ENCODE assay signal across 15 cellular contexts in genomic region chr5:149254506-149254905, GRCh38. TPM values are rescaled to one million over a fixed set of nuclear protein-coding genes. Genes with fewer than 3 reads are reported as not detected.
A peak's percentile ranks its signal among the peaks of the same experiment; 100 is the strongest.
DNase-seq lines count a peak whose midpoint lies in the region; ATAC-seq and TF ChIP-seq lines count a peak whose summit lies in the region.
"Had no signal": no experiment of that assay in that cellular context is flagged by ENCODE, and none has a peak within 500 bp of the region (broad histone marks: within the 10 kb centered on the region; RNA-seq: fewer than 3 reads in every experiment).

No MANE protein-coding gene starts in this region.

- H3K36me3 ChIP-seq in GM23248 (ENCODE audit: low read depth) (no peaks in the 10 kb centered on the region), fibroblast of lung (ENCODE audit: control insufficient read depth, insufficient read depth, low read length) (peaks cover 17% of the 10 kb centered on the region)
- H3K36me3 ChIP-seq: pancreas had no signal

- H3K4me2 ChIP-seq in GM23248 (ENCODE audit: unreplicated experiment) (no peak overlapping the region), fibroblast of lung (ENCODE audit: extremely low read depth, insufficient read depth, low read length) (no peak overlapping the region)

- peaks cover 16% of the 10 kb centered on the region for H3F3A ChIP-seq in GM23248 (ENCODE audit: insufficient read depth)

- H3K27me3 ChIP-seq in GM23248 (replicated peaks; ENCODE audit: insufficient read depth) (no peaks in the 10 kb centered on the region), fibroblast of lung (ENCODE audit: control insufficient read depth, insufficient read depth, low read length) (no peaks in the 10 kb centered on the region)
- H3K27me3 ChIP-seq: pancreas had no signal

- H3K4me1 ChIP-seq in GM23248 (ENCODE audit: insufficient read depth) = peaks cover 28% of the 10 kb centered on the region
- H3K4me1 ChIP-seq in fibroblast of lung (ENCODE audit: control insufficient read depth, extremely low read depth, insufficient read depth, low read length) = peaks cover 9% of the 10 kb centered on the region
- H3K4me1 ChIP-seq: pancreas had no signal

- H3K9me3 ChIP-seq in GM23248 (ENCODE audit: low read depth) (no peaks in the 10 kb centered on the region), fibroblast of lung (ENCODE audit: control insufficient read depth, insufficient read depth, low read depth, low read length) (no peaks in the 10 kb centered on the region)
- H3K9me3 ChIP-seq: pancreas, thoracic aorta had no signal

- no peak for TF ChIP-seq CTCF in RWPE1 (conservative IDR thresholded peaks at IDR 0.05; ENCODE audit: low read depth)
- no peak for TF ChIP-seq CTCF in fibroblast of lung (conservative IDR thresholded peaks at IDR 0.05 in 1 of 2, IDR thresholded peaks at IDR 0.05 in 1 of 2; ENCODE audit: low read depth in 1 of 2, low read length in 2 of 2)

- CTCF ChIA-PET in RWPE1 (lab: Yijun Ruan, JAX) = interaction anchor here (0.5 to 1.2 kb wide), 4 partner anchors 10 to 236 kb away, joined by 3 to 4 read pairs (median 3); no protein-coding TSS in a partner anchor

- DNase-seq in GM23248 = peak; percentile 58
- peak; percentile 50 for DNase-seq in RWPE1 (ENCODE audit: low spot score)
- peak; percentile 35 to 36 for DNase-seq in fibroblast of lung (ENCODE audit: low read depth in 2 of 2)
- peak; percentile 47 for DNase-seq in mesenteric fat pad (ENCODE audit: low spot score)
- DNase-seq in NCI-H226 = no peak
- no peak for DNase-seq in activated gamma-delta T cell treated with Interleukin-2 at 50 U/mL for 16 hours
- DNase-seq in amniotic stem cell (lab: John Stamatoyannopoulos, UW) = no peak
- DNase-seq: activated CD8-positive, alpha-beta memory T cell treated with anti-CD3 and anti-CD28 coated beads for 24 hours; activated naive CD4-positive, alpha-beta T cell treated with Interleukin-2 at 50 U/mL for 16 hours; KG1; NCI-H146; NCI-H69; pancreas had no signal

- H3K9me2 ChIP-seq in GM23248 (ENCODE audit: insufficient read depth) = no peaks in the 10 kb centered on the region

- POLR2A ChIA-PET in RWPE1 (lab: Yijun Ruan, JAX; ENCODE audit: low non-redundant PET) = no interaction called here

- ATAC-seq in GM21381 (IDR thresholded peaks at IDR 0.05; ENCODE audit: unreplicated experiment) = no peak
- ATAC-seq: pancreas had no signal

- H4K20me1 ChIP-seq in GM23248 (ENCODE audit: insufficient read depth) = no peaks in the 10 kb centered on the region
- no peaks in the 10 kb centered on the region for H4K20me1 ChIP-seq in fibroblast of lung (ENCODE audit: control insufficient read depth, extremely low read depth, insufficient read depth, low read length)

- no peak overlapping the region for H3K9ac ChIP-seq in GM23248
- H3K9ac ChIP-seq in fibroblast of lung (ENCODE audit: insufficient read depth, low read length) = no peak overlapping the region

- 55 to 61% methylated on average over 3 of the region's 3 CpGs for WGBS in GM23248 (ENCODE audit: low coverage in 1 of 2, low lambda C conversion rate in 2 of 2, missing lambda C conversion rate in 2 of 2), 2 experiments

- no peaks in the 10 kb centered on the region for H3K79me2 ChIP-seq in GM23248 (ENCODE audit: insufficient read depth)
- H3K79me2 ChIP-seq in fibroblast of lung (ENCODE audit: control insufficient read depth, insufficient read depth, low read length) = no peaks in the 10 kb centered on the region

- H3K4me3 ChIP-seq in GM23248 = no peak overlapping the region
- H3K4me3 ChIP-seq in fibroblast of lung (replicated peaks in 1 of 4; ENCODE audit: control extremely low read depth in 1 of 4, insufficient read depth in 1 of 4, low read depth in 3 of 4, low read length in 4 of 4) = no peak overlapping the region
- H3K4me3 ChIP-seq: pancreas, thoracic aorta had no signal

- no peak overlapping the region for H3K27ac ChIP-seq in GM23248
- H3K27ac ChIP-seq in RWPE1 = no peak overlapping the region
- H3K27ac ChIP-seq in fibroblast of lung (ENCODE audit: insufficient read depth, low read length) = no peak overlapping the region
- H3K27ac ChIP-seq: pancreas, thoracic aorta had no signal

- in situ Hi-C loops in GM23248 (cut with MboI) = no loop called here

- no peak overlapping the region for H2AFZ ChIP-seq in GM23248
- H2AFZ ChIP-seq in fibroblast of lung (ENCODE audit: low read length) = no peak overlapping the region

RNA-seq across cellular contexts. Expression of gene AFAP1L1, which starts 17.2 kb away (rescaled TPM):
- total RNA-seq in GM23248 (2014; rRNA removed; shearing (Covaris generic)) = 0.38 and 0.76 TPM in 2 replicates
- polyA plus RNA-seq in GM23248 (2016; fragmentation: Nextera tagmentation; extraction: Ambion mirVana) (0.90 and 1.3 TPM in 2 replicates), fibroblast of lung (2.7 and 3.0 TPM in 2 replicates)
- total RNA-seq in fibroblast of lung (7.1 and 9.5 TPM in 2 replicates), mesenteric fat pad (49.3 TPM)
- 6.2 and 7.0 TPM in 2 replicates for polyA plus RNA-seq in fibroblast of lung (2012)
- 4.4 and 7.7 TPM in 2 replicates for polyA minus RNA-seq in fibroblast of lung (ENCODE audit: low replicate concordance)

Comparison
In these comparisons a context has a peak if more than half of its experiments do, and no peak if none do; other contexts are left out.
1. DNase-seq: peak in GM23248 (single experiment), RWPE1 (single experiment), fibroblast of lung (2 of 2) and mesenteric fat pad (single experiment); none in NCI-H226 (single experiment), activated gamma-delta T cell treated with Interleukin-2 at 50 U/mL for 16 hours (single experiment) and amniotic stem cell (single experiment).